Comparison of ENCODE assay signal across 1 cellular context in genomic region chr2:19361325-19361990, GRCh38.
TF ChIP-seq lines count a peak whose summit lies in the region.

No MANE protein-coding gene starts in this region.

TF ChIP-seq in HepG2, 621 proteins besides CTCF, POLR2A, EP300 and RAD21 (continued from another document):
- TF ChIP-seq ZBTB34 (CRISPR knock-in tag; IDR thresholded peaks at IDR 0.05) = no peak
- TF ChIP-seq ZNF674 (CRISPR knock-in tag; IDR thresholded peaks at IDR 0.05; ENCODE audit: low read depth) = no peak
- TF ChIP-seq SYNCRIP (IDR thresholded peaks at IDR 0.05; ENCODE audit: insufficient read depth, low read depth, low read length) = no peak
- TF ChIP-seq SP1 (IDR thresholded peaks at IDR 0.05) = no peak
- TF ChIP-seq SP1 (CRISPR knock-in tag; IDR thresholded peaks at IDR 0.05) = no peak
- peak; percentile 29; the same call in 1 of the 2 replicates for TF ChIP-seq ZNF768 (CRISPR knock-in tag; IDR thresholded peaks at IDR 0.05)
- TF ChIP-seq ADNP (CRISPR knock-in tag; IDR thresholded peaks at IDR 0.05) = no peak
- TF ChIP-seq ZNF12 (CRISPR knock-in tag; IDR thresholded peaks at IDR 0.05) = no peak
- no peak for TF ChIP-seq CEBPG (CRISPR knock-in tag; IDR thresholded peaks at IDR 0.05)
- peak; percentile 52 for TF ChIP-seq XRCC5 (optimal IDR thresholded peaks at IDR 0.05; ENCODE audit: low read length)
- TF ChIP-seq HOXD1 (CRISPR knock-in tag; IDR thresholded peaks at IDR 0.05) = no peak
- TF ChIP-seq TOPORS (CRISPR knock-in tag; IDR thresholded peaks at IDR 0.05) = no peak
- TF ChIP-seq MEIS2 (CRISPR knock-in tag; IDR thresholded peaks at IDR 0.05) = no peak
- 0 out of 2 replicates have a peak, but pooled peaks have one; percentile 36 for TF ChIP-seq ZNF430 (CRISPR knock-in tag; IDR thresholded peaks at IDR 0.05)
- TF ChIP-seq ONECUT2 (CRISPR knock-in tag; IDR thresholded peaks at IDR 0.05) = no peak
- no peak for TF ChIP-seq SRY (CRISPR knock-in tag; IDR thresholded peaks at IDR 0.05)
- TF ChIP-seq SNAI1 (CRISPR knock-in tag; IDR thresholded peaks at IDR 0.05; ENCODE audit: borderline replicate concordance) = no peak
- TF ChIP-seq ZNF891 (CRISPR knock-in tag; IDR thresholded peaks at IDR 0.05) = no peak
- no peak for TF ChIP-seq ZNF44 (CRISPR knock-in tag; IDR thresholded peaks at IDR 0.05)
- no peak for TF ChIP-seq ZBTB42 (CRISPR knock-in tag; IDR thresholded peaks at IDR 0.05)
- no peak for TF ChIP-seq ZNF34 (CRISPR knock-in tag; IDR thresholded peaks at IDR 0.05; ENCODE audit: borderline replicate concordance)
- TF ChIP-seq MXD1 (CRISPR knock-in tag; IDR thresholded peaks at IDR 0.05) = peak; percentile 40; the same call in 1 of the 2 replicates
- no peak for TF ChIP-seq CAMTA2 (CRISPR knock-in tag; IDR thresholded peaks at IDR 0.05; ENCODE audit: borderline replicate concordance)
- TF ChIP-seq ZFP91 (CRISPR knock-in tag; IDR thresholded peaks at IDR 0.05; ENCODE audit: borderline replicate concordance) = 0 out of 2 replicates have a peak, but pooled peaks have one; percentile 35
- TF ChIP-seq ZBTB33 (CRISPR knock-in tag; IDR thresholded peaks at IDR 0.05) = peak; percentile 69; the same call in 1 of the 2 replicates
- no peak for TF ChIP-seq PLRG1 (conservative IDR thresholded peaks at IDR 0.05)
- TF ChIP-seq GABPA (IDR thresholded peaks at IDR 0.05; ENCODE audit: low read depth, low read length) = no peak
- no peak for TF ChIP-seq GABPA (CRISPR knock-in tag; IDR thresholded peaks at IDR 0.05; ENCODE audit: low read depth)
TF ChIP-seq in HepG2: peak in this region for 12.
